Comparison of ENCODE assay signal across 20 cellular contexts in genomic region chr1:216688127-216688657, GRCh38. TPM values are rescaled to one million over a fixed set of nuclear protein-coding genes. Genes with fewer than 3 reads are reported as not detected.
"Had no signal": no experiment of that assay in that cellular context is flagged by ENCODE, and none has a peak within 500 bp of the region (broad histone marks: within the 10 kb centered on the region; RNA-seq: fewer than 3 reads in every experiment).

No MANE protein-coding gene starts in this region.

- H3K4me3 ChIP-seq: colonic mucosa, right atrium auricular region, skin epidermis, upper lobe of left lung had no signal

- H3K36me3 Mint-ChIP-seq: naive thymus-derived CD8-positive, alpha-beta T cell; WTC11 had no signal

- H3K27me3 ChIP-seq: colonic mucosa, upper lobe of left lung had no signal

- H3K4me3 Mint-ChIP-seq: activated CD8-positive, alpha-beta T cell treated with anti-CD3 and anti-CD28 coated beads for 36 hours; activated T-cell treated with anti-CD3 and anti-CD28 coated beads, Interleukin-2, amount 50 U/mL, for 4 hours; naive thymus-derived CD8-positive, alpha-beta T cell; WTC11 had no signal

- H3K36me3 ChIP-seq: colonic mucosa, right atrium auricular region, upper lobe of left lung had no signal

- H3K27ac ChIP-seq: colonic mucosa, skin epidermis, upper lobe of left lung had no signal

- H3K9me3 ChIP-seq: colonic mucosa, right atrium auricular region, upper lobe of left lung had no signal

- H3K9me3 Mint-ChIP-seq: activated CD8-positive, alpha-beta T cell treated with anti-CD3 and anti-CD28 coated beads for 36 hours; WTC11 had no signal

- H3K27me3 Mint-ChIP-seq: activated CD8-positive, alpha-beta T cell treated with anti-CD3 and anti-CD28 coated beads for 36 hours; naive thymus-derived CD8-positive, alpha-beta T cell had no signal

- H3K4me1 ChIP-seq: colonic mucosa, upper lobe of left lung had no signal

- H3K27ac Mint-ChIP-seq: activated CD8-positive, alpha-beta T cell treated with anti-CD3 and anti-CD28 coated beads for 36 hours; naive thymus-derived CD8-positive, alpha-beta T cell; WTC11 had no signal

- DNase-seq: activated CD4-positive, alpha-beta T cell treated with anti-CD3 and anti-CD28 coated beads for 48 hours; activated CD8-positive, alpha-beta T cell treated with anti-CD3 and anti-CD28 coated beads for 36 hours; activated effector memory CD4-positive, alpha-beta T cell treated with Interleukin-2 at 50 U/mL for 16 hours; activated naive CD4-positive, alpha-beta T cell treated with anti-CD3 and anti-CD28 coated beads, Interleukin-2, amount 50 U/mL, for 16 hours; activated T-cell treated with anti-CD3 and anti-CD28 coated beads, Interleukin-2, amount 50 U/mL, for 4 hours; caudate nucleus; colonic mucosa; islet precursor cell; naive thymus-derived CD8-positive, alpha-beta T cell; occipital lobe; stimulated activated CD4-positive, alpha-beta T cell treated with anti-CD3 and anti-CD28 coated beads, Interleukin-4, amount 100 ng/mL, for 24 hours; stimulated activated CD8-positive, alpha-beta memory T cell treated with anti-CD3 and anti-CD28 coated beads, Interleukin-4, amount 100 ng/mL, for 48 hours; stimulated activated naive CD4-positive, alpha-beta T cell treated with Interleukin-2 at 50 U/mL for 16 hours; substantia nigra; T-helper 2 cell; upper lobe of left lung had no signal

- H3K4me1 Mint-ChIP-seq: naive thymus-derived CD8-positive, alpha-beta T cell had no signal

RNA-seq across cellular contexts. Expression of gene ESRRG, which starts 35.0 kb away (rescaled TPM):
- total RNA-seq: activated CD8-positive, alpha-beta T cell treated with anti-CD3 and anti-CD28 coated beads for 36 hours; activated T-cell treated with anti-CD3 and anti-CD28 coated beads, Interleukin-2, amount 50 U/mL, for 4 hours; lung microvascular endothelial cell; naive thymus-derived CD8-positive, alpha-beta T cell had no signal
- polyA plus RNA-seq: naive thymus-derived CD8-positive, alpha-beta T cell had no signal
